Comparison of ENCODE assay signal across 13 cellular contexts in the genomic region with DNA sequence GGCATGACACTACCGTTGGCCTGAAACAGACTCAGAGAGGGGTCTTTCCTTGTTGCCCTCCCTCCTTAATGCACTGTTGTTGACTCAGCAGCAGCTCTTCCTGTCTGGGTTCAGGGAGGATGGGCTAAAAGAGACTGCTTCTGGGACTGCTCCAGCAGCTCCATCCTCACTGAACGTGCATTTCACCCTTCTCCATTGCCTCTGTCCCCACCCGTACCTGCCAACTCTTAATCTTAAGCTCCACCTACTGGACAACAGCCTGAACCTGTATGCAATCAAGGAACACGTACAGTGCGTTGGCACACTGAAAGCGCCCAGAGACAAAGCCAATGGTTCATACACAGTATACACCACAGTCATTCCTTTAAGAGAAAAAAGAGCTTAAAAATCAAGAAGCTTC.
DNase-seq lines count a peak whose midpoint lies in the region; FAIRE-seq and TF ChIP-seq lines count a peak whose summit lies in the region.
"Had no signal": no experiment of that assay in that cellular context is flagged by ENCODE, and none has a peak within 500 bp of the region (broad histone marks: within the 10 kb centered on the region; RNA-seq: fewer than 3 reads in every experiment).

No MANE protein-coding gene starts in this region.

- no peak overlapping the region for H3K4me2 ChIP-seq in osteoblast (ENCODE audit: insufficient read depth, low read length)

- H3K4me1 ChIP-seq in small intestine (ENCODE audit: control insufficient read depth in 2 of 2, insufficient read depth in 1 of 2, low read depth in 1 of 2, low read length in 1 of 2) = no peaks in the 10 kb centered on the region
- H3K4me1 ChIP-seq in osteoblast (ENCODE audit: insufficient read depth, low read length) = no peaks in the 10 kb centered on the region
- H3K4me1 ChIP-seq: heart right ventricle had no signal

- no peaks in the 10 kb centered on the region for H3K27me3 ChIP-seq in small intestine (ENCODE audit: control insufficient read depth in 2 of 2, insufficient read depth in 2 of 2, low read length in 2 of 2)
- H3K27me3 ChIP-seq in osteoblast (ENCODE audit: insufficient read depth, low read length) = no peaks in the 10 kb centered on the region

- DNase-seq in SIG-M5 treated with dmso at 0.1 percent for 504 hours (lab: John Stamatoyannopoulos, UW; ENCODE audit: unreplicated experiment) (peak; percentile 12), SIG-M5 (lab: John Stamatoyannopoulos, UW) (no peak), NCI-H510A treated with DMSO at 0.1 percent for 48 hours (lab: John Stamatoyannopoulos, UW) (peak; percentile 74), epithelial cell of esophagus (ENCODE audit: low read depth) (peak; percentile 34), small intestine (peak; percentile 32), NCI-H446 treated with DMSO at 0.1 percent for 48 hours (lab: John Stamatoyannopoulos, UW) (no peak), osteoblast (ENCODE audit: insufficient read length, low spot score, missing footprints) (no peak)
- DNase-seq in effector CD4-positive, alpha-beta T cell = no peak
- DNase-seq: activated effector memory CD4-positive, alpha-beta T cell treated with Interleukin-2 at 50 U/mL for 16 hours; heart right ventricle; stimulated activated CD4-positive, alpha-beta T cell treated with anti-CD3 and anti-CD28 coated beads, Interleukin-4, amount 100 ng/mL, for 4 hours had no signal

- H3K9me3 ChIP-seq in small intestine (ENCODE audit: control insufficient read depth, low read depth) = no peaks in the 10 kb centered on the region
- no peaks in the 10 kb centered on the region for H3K9me3 ChIP-seq in osteoblast (ENCODE audit: low read depth, low read length)

- no peaks in the 10 kb centered on the region for H3K36me3 ChIP-seq in small intestine (ENCODE audit: control insufficient read depth in 2 of 2, insufficient read depth in 2 of 2, low read length in 2 of 2)
- H3K36me3 ChIP-seq in osteoblast (ENCODE audit: insufficient read depth, low read length) = no peaks in the 10 kb centered on the region
- H3K36me3 ChIP-seq: heart right ventricle had no signal

- no peak overlapping the region for H2AFZ ChIP-seq in osteoblast (ENCODE audit: low read length)

- peak; percentile 66 for TF ChIP-seq CTCF in epithelial cell of esophagus (IDR thresholded peaks at IDR 0.05; ENCODE audit: insufficient read depth, low read depth, low read length, missing control alignments)
- no peak for TF ChIP-seq CTCF in osteoblast (IDR thresholded peaks at IDR 0.05; ENCODE audit: extremely low read depth, low read depth, low read length)

- H3K4me3 ChIP-seq in epithelial cell of esophagus (ENCODE audit: low read length) (no peak overlapping the region), small intestine (ENCODE audit: low read depth in 1 of 2, low read length in 2 of 2) (no peak overlapping the region), osteoblast (ENCODE audit: insufficient read depth, low read length) (no peak overlapping the region)
- H3K4me3 ChIP-seq: heart right ventricle had no signal

- H4K20me1 ChIP-seq in osteoblast (ENCODE audit: insufficient read depth, low read length) = no peaks in the 10 kb centered on the region

- WGBS in small intestine, 3 donors = 18 to 38% (median 24%) methylated on average over 6 of the region's 6 CpGs

- no peak for FAIRE-seq in small intestine (lab: Jason Lieb, UNC)
- FAIRE-seq: colon, GM12892 had no signal

- H3K79me2 ChIP-seq in osteoblast (ENCODE audit: insufficient read depth, low read length) = no peaks in the 10 kb centered on the region

- H3K27ac ChIP-seq in small intestine (ENCODE audit: low read depth in 1 of 2, low read length in 1 of 2) = no peak overlapping the region
- no peak overlapping the region for H3K27ac ChIP-seq in osteoblast (ENCODE audit: low read depth, low read length)
- H3K27ac ChIP-seq: heart right ventricle had no signal

Comparison
In these comparisons a context has a peak if more than half of its experiments do, and no peak if none do; other contexts are left out.
1. DNase-seq: peak in SIG-M5 treated with dmso at 0.1 percent for 504 hours (single experiment), NCI-H510A treated with DMSO at 0.1 percent for 48 hours (single experiment), epithelial cell of esophagus (single experiment) and small intestine (single experiment); none in SIG-M5 (single experiment), NCI-H446 treated with DMSO at 0.1 percent for 48 hours (single experiment), osteoblast (single experiment) and effector CD4-positive, alpha-beta T cell (single experiment).